In the genomic region with DNA sequence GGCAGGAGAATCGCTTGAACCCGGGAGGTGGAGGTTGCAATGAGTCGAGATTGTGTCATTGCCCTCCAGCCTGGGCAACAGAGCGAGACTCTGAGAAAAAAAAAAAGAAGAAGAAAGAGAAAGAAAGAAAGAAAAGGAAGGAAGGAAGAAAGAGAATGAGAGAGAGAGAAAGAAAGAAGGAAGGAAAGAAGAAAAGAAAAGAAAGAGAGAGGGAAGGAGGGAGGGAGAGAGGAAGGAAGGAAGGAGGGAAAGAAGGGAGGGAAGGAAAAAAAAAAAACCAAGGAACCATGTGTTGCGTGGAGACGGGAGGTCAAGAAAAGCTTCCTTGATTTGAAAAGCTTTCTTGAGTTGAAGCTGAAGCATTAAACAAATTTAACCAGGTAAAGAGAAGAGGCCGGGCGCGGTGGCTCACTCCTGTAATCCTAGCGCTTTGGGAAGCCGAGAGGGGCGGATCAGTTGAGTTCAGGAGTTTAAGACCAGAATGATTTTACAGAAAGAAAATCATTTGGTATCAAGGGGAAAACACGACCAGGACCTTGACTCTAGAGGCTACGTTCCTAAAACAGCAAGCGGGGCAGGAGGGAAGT, we compare ENCODE assay signal across 1 cellular context.
TF ChIP-seq lines count a peak whose summit lies in the region.

No MANE protein-coding gene starts in this region.

TF ChIP-seq in GM23338, 12 proteins besides CTCF, POLR2A, EP300 and RAD21 (continued from another document):
- TF ChIP-seq ZNF331 (CRISPR knock-in tag; IDR thresholded peaks at IDR 0.05; ENCODE audit: low read depth): no peak
TF ChIP-seq in GM23338: peak in this region for 0.
